ENCODE assay signal across 22 cellular contexts in genomic region chr14:100289916-100290606, GRCh38. TPM values are rescaled to one million over a fixed set of nuclear protein-coding genes. Genes with fewer than 3 reads are reported as not detected.
DNase-seq lines count a peak whose midpoint lies in the region; ATAC-seq, FAIRE-seq and TF ChIP-seq lines count a peak whose summit lies in the region.
"Had no signal": no experiment of that assay in that cellular context is flagged by ENCODE, and none has a peak within 500 bp of the region (broad histone marks: within the 10 kb centered on the region; RNA-seq: fewer than 3 reads in every experiment).

No MANE protein-coding gene starts in this region.

- TF ChIP-seq RAD21 in HepG2 (CRISPR knock-in tag; IDR thresholded peaks at IDR 0.05): no peak

- H3K9me3 ChIP-seq in heart left ventricle (no peaks in the 10 kb centered on the region), HepG2 (ENCODE audit: low read length) (no peaks in the 10 kb centered on the region), testis (no peaks in the 10 kb centered on the region), SJCRH30 (replicated peaks) (no peaks in the 10 kb centered on the region)
- H3K9me3 ChIP-seq: Peyer's patch, right atrium auricular region had no signal

- peak; percentile 24 for DNase-seq in Right ventricle myocardium superior
- no peak for DNase-seq in heart left ventricle
- DNase-seq in HuH-7.5 (ENCODE audit: low spot score): peak; percentile 7
- DNase-seq in HepG2 (ENCODE audit: low spot score): no peak
- DNase-seq in testis: peak; percentile 14
- DNase-seq in activated CD8-positive, alpha-beta memory T cell treated with anti-CD3 and anti-CD28 coated beads, Interleukin-2, amount 10 ng/mL, durations not matched to agents 7 days and 5 days: no peak
- DNase-seq in activated T-helper 1 cell treated with anti-CD3 and anti-CD28 coated beads, Interleukin-12 subunit alpha, Interleukin-12 subunit beta, Interleukin-2, Interleukin-4 antibody, amounts not matched to agents 30 ng/mL and 10 ng/mL and 1 ng/mL, durations not matched to agents 14 hours and 24 hours and 36 hours (ENCODE audit: low spot score): no peak
- no peak for DNase-seq in SJCRH30
- DNase-seq: activated gamma-delta T cell; CD8-positive, alpha-beta T cell; cerebellar nuclear complex; effector memory CD8-positive, alpha-beta T cell; EL; HCEC 1CT; Kasumi-1; NCI-H1436; WERI-Rb-1 had no signal

- no peak for TF ChIP-seq CTCF in heart left ventricle (IDR thresholded peaks at IDR 0.05)
- no peak for TF ChIP-seq CTCF in HepG2 (CRISPR knock-in tag; IDR thresholded peaks at IDR 0.05)
- TF ChIP-seq CTCF in testis (IDR thresholded peaks at IDR 0.05): no peak

- H3K36me3 ChIP-seq in heart left ventricle: peaks cover 0 to 29% (median 13%) of the 10 kb centered on the region in 9 donors
- H3K36me3 ChIP-seq in HepG2 (replicated peaks in 1 of 2; ENCODE audit: control insufficient read depth in 1 of 2, insufficient read depth in 2 of 2, low read length in 2 of 2): no peaks in the 10 kb centered on the region; a peak in 1 of 5 replicates
- no peaks in the 10 kb centered on the region for H3K36me3 ChIP-seq in testis (ENCODE audit: low read depth, missing control alignments)
- peaks cover 16% of the 10 kb centered on the region for H3K36me3 ChIP-seq in SJCRH30

- POLR2A ChIA-PET in HepG2 (lab: Yijun Ruan, JAX): interaction anchor here (0.9 to 1.7 kb wide), 7 partner anchors 12 to 97 kb away, joined by 3 to 8 read pairs (median 6); partner anchors contain the start of gene SLC25A29

- FAIRE-seq in HepG2 (lab: Jason Lieb, UNC): no peak
- FAIRE-seq: keratinocyte had no signal

- in situ Hi-C loops in HepG2 (cut with HindIII; ENCODE audit: extremely low pct_ligation_motif_present, low pct_unique_long_range_greater_than_20kb): no loop called here

- intact Hi-C loops in Right ventricle myocardium superior (cut with DNase I) (loop anchor here (10.0 kb wide), 1 partner anchor 85 kb away; the partner anchor contains the start of gene WDR25), heart left ventricle (cut with DNase I) (loop anchor here in 4 of 10 donors (5.0 kb wide), 1 partner anchor 87 kb away; the partner anchor contains the start of gene WDR25 (in 4 of the 4)), HepG2 (cut with micrococcal nuclease; ENCODE audit: unreplicated experiment) (loop anchor here (2.0 kb wide), 1 partner anchor 15 kb away; no protein-coding TSS in a partner anchor), testis (cut with DNase I; ENCODE audit: low total_unique reads) (no loop called here)
- intact Hi-C loops in activated T-helper 1 cell treated with anti-CD3 and anti-CD28 coated beads, Interleukin-12 subunit alpha, Interleukin-12 subunit beta, Interleukin-2, Interleukin-4 antibody, amounts not matched to agents 30 ng/mL and 10 ng/mL and 1 ng/mL, durations not matched to agents 14 hours and 24 hours and 36 hours (cut with micrococcal nuclease): no loop called here

- H3K4me3 ChIP-seq in heart left ventricle (no peak overlapping the region), HepG2 (replicated peaks in 1 of 3; ENCODE audit: insufficient read depth in 1 of 3, low read depth in 2 of 3, low read length in 3 of 3) (peak overlapping the region in 1 of 3 experiments; percentile 54; a peak in 2 of 6 replicates), testis (no peak overlapping the region), SJCRH30 (no peak overlapping the region)
- H3K4me3 ChIP-seq: hepatocyte, Peyer's patch, right atrium auricular region had no signal

- no peak overlapping the region for H3K4me3 Mint-ChIP-seq in activated CD8-positive, alpha-beta memory T cell treated with anti-CD3 and anti-CD28 coated beads, Interleukin-2, amount 10 ng/mL, durations not matched to agents 7 days and 5 days
- H3K4me3 Mint-ChIP-seq in activated T-helper 1 cell treated with anti-CD3 and anti-CD28 coated beads, Interleukin-12 subunit alpha, Interleukin-12 subunit beta, Interleukin-2, Interleukin-4 antibody, amounts not matched to agents 30 ng/mL and 10 ng/mL and 1 ng/mL, durations not matched to agents 14 hours and 24 hours and 36 hours: no peak overlapping the region
- H3K4me3 Mint-ChIP-seq: CD8-positive, alpha-beta T cell; effector memory CD8-positive, alpha-beta T cell had no signal

- BruUV-seq in HepG2 (replicated peaks; lab: Mats Ljungman, UMichigan): TSS peak; percentile 57

- peak overlapping the region; percentile 61 for H3K4me2 ChIP-seq in HepG2 (ENCODE audit: low read depth, low read length)
- H3K4me2 ChIP-seq: hepatocyte had no signal

- no peaks in the 10 kb centered on the region for H3K9me3 Mint-ChIP-seq in activated CD8-positive, alpha-beta memory T cell treated with anti-CD3 and anti-CD28 coated beads, Interleukin-2, amount 10 ng/mL, durations not matched to agents 7 days and 5 days (ENCODE audit: low read depth)
- H3K9me3 Mint-ChIP-seq in activated T-helper 1 cell treated with anti-CD3 and anti-CD28 coated beads, Interleukin-12 subunit alpha, Interleukin-12 subunit beta, Interleukin-2, Interleukin-4 antibody, amounts not matched to agents 30 ng/mL and 10 ng/mL and 1 ng/mL, durations not matched to agents 14 hours and 24 hours and 36 hours: no peaks in the 10 kb centered on the region
- H3K9me3 Mint-ChIP-seq: CD8-positive, alpha-beta T cell; effector memory CD8-positive, alpha-beta T cell had no signal

- H3K79me2 ChIP-seq in HepG2 (ENCODE audit: insufficient read depth, low read length): no peaks in the 10 kb centered on the region

- ATAC-seq in Right ventricle myocardium superior (ENCODE audit: poor library complexity) (no peak), heart left ventricle (no peak), HepG2 (peak; percentile 2)
- no peak for ATAC-seq in activated CD8-positive, alpha-beta memory T cell treated with anti-CD3 and anti-CD28 coated beads, Interleukin-2, amount 10 ng/mL, durations not matched to agents 7 days and 5 days
- ATAC-seq: CD8-positive, alpha-beta T cell; effector memory CD8-positive, alpha-beta T cell had no signal

- TF ChIP-seq POLR2A in heart left ventricle (IDR thresholded peaks at IDR 0.05): no peak
- TF ChIP-seq POLR2A in HepG2 (IDR thresholded peaks at IDR 0.05; ENCODE audit: insufficient read depth in 1 of 2, low read depth in 2 of 2, low read length in 2 of 2): no peak; a peak in 1 of 4 replicates
- no peak for TF ChIP-seq POLR2A in testis (IDR thresholded peaks at IDR 0.05)

- no peaks in the 10 kb centered on the region for H4K20me1 ChIP-seq in HepG2 (ENCODE audit: insufficient read depth, low read length)

- no peak overlapping the region for H3K27ac Mint-ChIP-seq in activated CD8-positive, alpha-beta memory T cell treated with anti-CD3 and anti-CD28 coated beads, Interleukin-2, amount 10 ng/mL, durations not matched to agents 7 days and 5 days
- H3K27ac Mint-ChIP-seq in activated T-helper 1 cell treated with anti-CD3 and anti-CD28 coated beads, Interleukin-12 subunit alpha, Interleukin-12 subunit beta, Interleukin-2, Interleukin-4 antibody, amounts not matched to agents 30 ng/mL and 10 ng/mL and 1 ng/mL, durations not matched to agents 14 hours and 24 hours and 36 hours: no peak overlapping the region
- H3K27ac Mint-ChIP-seq: CD8-positive, alpha-beta T cell had no signal

- H3K27me3 Mint-ChIP-seq in activated CD8-positive, alpha-beta memory T cell treated with anti-CD3 and anti-CD28 coated beads, Interleukin-2, amount 10 ng/mL, durations not matched to agents 7 days and 5 days: no peaks in the 10 kb centered on the region
- H3K27me3 Mint-ChIP-seq in activated T-helper 1 cell treated with anti-CD3 and anti-CD28 coated beads, Interleukin-12 subunit alpha, Interleukin-12 subunit beta, Interleukin-2, Interleukin-4 antibody, amounts not matched to agents 30 ng/mL and 10 ng/mL and 1 ng/mL, durations not matched to agents 14 hours and 24 hours and 36 hours (ENCODE audit: insufficient read depth): no peaks in the 10 kb centered on the region
- H3K27me3 Mint-ChIP-seq: effector memory CD8-positive, alpha-beta T cell had no signal

- H3K27me3 ChIP-seq in heart left ventricle (no peaks in the 10 kb centered on the region), HepG2 (ENCODE audit: control insufficient read depth in 1 of 2, insufficient read depth in 2 of 2, low read length in 2 of 2) (no peaks in the 10 kb centered on the region), testis (no peaks in the 10 kb centered on the region), SJCRH30 (no peaks in the 10 kb centered on the region)
- H3K27me3 ChIP-seq: hepatocyte, Peyer's patch, right atrium auricular region had no signal

- H3K9ac ChIP-seq in HepG2 (ENCODE audit: insufficient read depth, low read depth, low read length): peak overlapping the region; percentile 60

- peaks cover 0 to 57% (median 14%) of the 10 kb centered on the region in 12 donors for H3K4me1 ChIP-seq in heart left ventricle
- peaks cover 77% of the 10 kb centered on the region for H3K4me1 ChIP-seq in HepG2 (ENCODE audit: insufficient read depth, low read length)
- peaks cover 59% of the 10 kb centered on the region for H3K4me1 ChIP-seq in testis
- H3K4me1 ChIP-seq in SJCRH30: peaks cover 6% of the 10 kb centered on the region; the same call in 1 of the 2 replicates

- no peak overlapping the region for H2AFZ ChIP-seq in HepG2 (ENCODE audit: low read length)
- H2AFZ ChIP-seq: hepatocyte had no signal

- CTCF ChIA-PET in HepG2 (lab: Yijun Ruan, JAX; ENCODE audit: low intra/inter-chr PET ratio, low total read pairs): no interaction called here
- CTCF ChIA-PET in activated CD8-positive, alpha-beta memory T cell treated with anti-CD3 and anti-CD28 coated beads, Interleukin-2, amount 10 ng/mL, durations not matched to agents 7 days and 5 days (lab: Charles Lee): interaction anchor here (1.1 to 1.5 kb wide), 3 partner anchors 13 to 88 kb away, joined by 3 to 6 read pairs (median 3); no protein-coding TSS in a partner anchor

- 59 to 67% (median 64%) methylated on average over 9 of the region's 9 CpGs for WGBS in heart left ventricle, 4 donors
- WGBS in HepG2 (ENCODE audit: low lambda C conversion rate): 57% methylated on average over 5 of the region's 9 CpGs
- 77 to 78% methylated on average over 5 to 9 of the region's 9 CpGs for WGBS in testis, 2 donors

- H3K27ac ChIP-seq in heart left ventricle: no peak overlapping the region
- H3K27ac ChIP-seq in HepG2 (ENCODE audit: extremely low read length, insufficient read depth, low read length): peak overlapping the region; percentile 86
- H3K27ac ChIP-seq in testis: peak overlapping the region; percentile 46 to 59
- no peak overlapping the region for H3K27ac ChIP-seq in SJCRH30
- H3K27ac ChIP-seq: hepatocyte, Peyer's patch, right atrium auricular region, WERI-Rb-1 had no signal

- no peaks in the 10 kb centered on the region for H3K36me3 Mint-ChIP-seq in activated CD8-positive, alpha-beta memory T cell treated with anti-CD3 and anti-CD28 coated beads, Interleukin-2, amount 10 ng/mL, durations not matched to agents 7 days and 5 days
- H3K36me3 Mint-ChIP-seq in activated T-helper 1 cell treated with anti-CD3 and anti-CD28 coated beads, Interleukin-12 subunit alpha, Interleukin-12 subunit beta, Interleukin-2, Interleukin-4 antibody, amounts not matched to agents 30 ng/mL and 10 ng/mL and 1 ng/mL, durations not matched to agents 14 hours and 24 hours and 36 hours (ENCODE audit: low read depth): no peaks in the 10 kb centered on the region

- TF ChIP-seq EP300 in HepG2 (IDR thresholded peaks at IDR 0.05; ENCODE audit: low read depth in 2 of 2, low read length in 2 of 2): no peak
- TF ChIP-seq EP300 in HepG2 (CRISPR knock-in tag; IDR thresholded peaks at IDR 0.05; ENCODE audit: borderline replicate concordance): no peak

- peaks cover 4% of the 10 kb centered on the region for H3K4me1 Mint-ChIP-seq in activated CD8-positive, alpha-beta memory T cell treated with anti-CD3 and anti-CD28 coated beads, Interleukin-2, amount 10 ng/mL, durations not matched to agents 7 days and 5 days
- H3K4me1 Mint-ChIP-seq in activated T-helper 1 cell treated with anti-CD3 and anti-CD28 coated beads, Interleukin-12 subunit alpha, Interleukin-12 subunit beta, Interleukin-2, Interleukin-4 antibody, amounts not matched to agents 30 ng/mL and 10 ng/mL and 1 ng/mL, durations not matched to agents 14 hours and 24 hours and 36 hours (ENCODE audit: low read depth): peaks cover 4% of the 10 kb centered on the region

RNA-seq across cellular contexts. Expression of gene SLC25A29, which starts 16.2 kb away (rescaled TPM):
- total RNA-seq in Right ventricle myocardium superior (17.6 TPM), heart left ventricle (10 to 100 TPM; 10.2 to 34.2 (median 20.1) TPM), HepG2 (2016; rRNA removed; fragmentation: Illumina TruSeq; extraction: Trizol) (9.6 and 17.2 TPM in 2 replicates), testis (100 to 1,000 TPM; 185 to 322 TPM)
- polyA plus RNA-seq in heart left ventricle (10 to 100 TPM; 23.9 to 26.3 TPM), HepG2 (2011; rRNA removed) (12.2 and 16.1 TPM in 2 replicates), testis (ENCODE audit: insufficient read depth, low read depth, low replicate concordance) (72.3 TPM)
- 2.4 and 2.6 TPM in 2 replicates for total RNA-seq in HepG2 (2016; cell fraction: cytosol; rRNA removed; fragmentation: Illumina TruSeq; extraction: Trizol; ENCODE audit: low read depth)
- 9.5 and 17.7 TPM in 2 replicates for total RNA-seq in HepG2 (2016; cell fraction: insoluble cytoplasmic fraction; rRNA removed; fragmentation: Illumina TruSeq; extraction: Trizol)
- total RNA-seq in HepG2 (2016; cell fraction: membrane; rRNA removed; fragmentation: Illumina TruSeq; extraction: Trizol): 6.9 and 7.4 TPM in 2 replicates
- total RNA-seq in HepG2 (2016; cell fraction: nucleus; rRNA removed; fragmentation: Illumina TruSeq; extraction: Trizol): 15.9 and 18.2 TPM in 2 replicates
- 6.9 and 11.5 TPM in 2 replicates for polyA plus RNA-seq in HepG2 (2011; cell fraction: cytosol; rRNA removed)
- 98.4 and 122 TPM in 2 replicates for polyA plus RNA-seq in HepG2 (2011; cell fraction: nucleus; rRNA removed)
- polyA plus RNA-seq in HepG2 (2012): 6.9 and 8.5 TPM in 2 replicates
- polyA plus RNA-seq in HepG2 (2016; cell fraction: cytosol; fragmentation: Illumina TruSeq; extraction: Trizol; ENCODE audit: low read depth): 1.4 and 1.6 TPM in 2 replicates
- 8.9 and 9.4 TPM in 2 replicates for polyA plus RNA-seq in HepG2 (2016; cell fraction: insoluble cytoplasmic fraction; fragmentation: Illumina TruSeq; extraction: Trizol; ENCODE audit: low read depth)
- polyA plus RNA-seq in HepG2 (2016; cell fraction: membrane; fragmentation: Illumina TruSeq; extraction: Trizol; ENCODE audit: low read depth): 3.8 and 4.2 TPM in 2 replicates
- polyA plus RNA-seq in HepG2 (2016; cell fraction: nucleus; fragmentation: Illumina TruSeq; extraction: Trizol; ENCODE audit: insufficient read depth, low read depth): 47.1 and 52.2 TPM in 2 replicates
- polyA minus RNA-seq in HepG2 (2011; rRNA and poly(A)+ RNA removed; ENCODE audit: low replicate concordance): 9.4 and 18.9 TPM in 2 replicates
- 4.6 and 8.4 TPM in 2 replicates for polyA minus RNA-seq in HepG2 (2011; cell fraction: cytosol; rRNA and poly(A)+ RNA removed)
- polyA minus RNA-seq in HepG2 (2011; cell fraction: nucleus; rRNA and poly(A)+ RNA removed): 9.1 and 11.2 TPM in 2 replicates
- total RNA-seq in activated CD8-positive, alpha-beta memory T cell treated with anti-CD3 and anti-CD28 coated beads, Interleukin-2, amount 10 ng/mL, durations not matched to agents 7 days and 5 days: 10 to 100 TPM; 15.9 to 21.6 TPM
- 15.9 and 19.1 TPM in 2 replicates for total RNA-seq in activated T-helper 1 cell treated with anti-CD3 and anti-CD28 coated beads, Interleukin-12 subunit alpha, Interleukin-12 subunit beta, Interleukin-2, Interleukin-4 antibody, amounts not matched to agents 30 ng/mL and 10 ng/mL and 1 ng/mL, durations not matched to agents 14 hours and 24 hours and 36 hours
- total RNA-seq in SJCRH30 (2014; rRNA removed; shearing (Covaris generic)): 55.2 and 57.1 TPM in 2 replicates

RNA-seq across cellular contexts. Expression of gene SLC25A47, which starts 33.1 kb away (rescaled TPM):
- total RNA-seq in Right ventricle myocardium superior (not detected), heart left ventricle (not detected), HepG2 (2016; rRNA removed; fragmentation: Illumina TruSeq; extraction: Trizol) (0.87 and 1.0 TPM in 2 replicates), testis (under 1 TPM; 0.37 to 0.87 TPM)
- polyA plus RNA-seq in heart left ventricle (not detected), HepG2 (2011; rRNA removed) (1.7 and 7.6 TPM in 2 replicates), testis (ENCODE audit: insufficient read depth, low read depth, low replicate concordance) (0.78 TPM)
- 0.71 and 1.5 TPM in 2 replicates for total RNA-seq in HepG2 (2016; cell fraction: cytosol; rRNA removed; fragmentation: Illumina TruSeq; extraction: Trizol; ENCODE audit: low read depth)
- 0.88 and 0.95 TPM in 2 replicates for total RNA-seq in HepG2 (2016; cell fraction: insoluble cytoplasmic fraction; rRNA removed; fragmentation: Illumina TruSeq; extraction: Trizol)
- 0.53 and 1.1 TPM in 2 replicates for total RNA-seq in HepG2 (2016; cell fraction: membrane; rRNA removed; fragmentation: Illumina TruSeq; extraction: Trizol)
- total RNA-seq in HepG2 (2016; cell fraction: nucleus; rRNA removed; fragmentation: Illumina TruSeq; extraction: Trizol): 0.47 and 0.65 TPM in 2 replicates
- 3.2 and 4.5 TPM in 2 replicates for polyA plus RNA-seq in HepG2 (2011; cell fraction: cytosol; rRNA removed)
- polyA plus RNA-seq in HepG2 (2011; cell fraction: nucleus; rRNA removed): 4.2 and 9.5 TPM in 2 replicates
- 6.6 and 11.5 TPM in 2 replicates for polyA plus RNA-seq in HepG2 (2012)
- polyA plus RNA-seq in HepG2 (2016; cell fraction: cytosol; fragmentation: Illumina TruSeq; extraction: Trizol; ENCODE audit: low read depth): 0.17 and 0.24 TPM in 2 replicates
- polyA plus RNA-seq in HepG2 (2016; cell fraction: insoluble cytoplasmic fraction; fragmentation: Illumina TruSeq; extraction: Trizol; ENCODE audit: low read depth): 0.51 and 0.54 TPM in 2 replicates
- polyA plus RNA-seq in HepG2 (2016; cell fraction: membrane; fragmentation: Illumina TruSeq; extraction: Trizol; ENCODE audit: low read depth): 0.41 and 0.42 TPM in 2 replicates
- polyA plus RNA-seq in HepG2 (2016; cell fraction: nucleus; fragmentation: Illumina TruSeq; extraction: Trizol; ENCODE audit: insufficient read depth, low read depth): 0.53 and 0.61 TPM in 2 replicates
- 4.3 TPM in 1 of 2 replicates, not detected in the other for polyA minus RNA-seq in HepG2 (2011; rRNA and poly(A)+ RNA removed; ENCODE audit: low replicate concordance)
- 2.3 and 3.1 TPM in 2 replicates for polyA minus RNA-seq in HepG2 (2011; cell fraction: cytosol; rRNA and poly(A)+ RNA removed)
- 0.52 and 1.5 TPM in 2 replicates for polyA minus RNA-seq in HepG2 (2011; cell fraction: nucleus; rRNA and poly(A)+ RNA removed)
- total RNA-seq in activated CD8-positive, alpha-beta memory T cell treated with anti-CD3 and anti-CD28 coated beads, Interleukin-2, amount 10 ng/mL, durations not matched to agents 7 days and 5 days: not detected
- not detected in 2 replicates for total RNA-seq in activated T-helper 1 cell treated with anti-CD3 and anti-CD28 coated beads, Interleukin-12 subunit alpha, Interleukin-12 subunit beta, Interleukin-2, Interleukin-4 antibody, amounts not matched to agents 30 ng/mL and 10 ng/mL and 1 ng/mL, durations not matched to agents 14 hours and 24 hours and 36 hours
- total RNA-seq in SJCRH30 (2014; rRNA removed; shearing (Covaris generic)): 0.08 TPM in 1 of 2 replicates, not detected in the other
- total RNA-seq: CD8-positive, alpha-beta T cell; right atrium auricular region had no signal
- polyA plus RNA-seq: fibroblast of lung, keratinocyte had no signal

RNA-seq across cellular contexts. Expression of gene YY1, which starts 51.1 kb away (rescaled TPM):
- total RNA-seq in Right ventricle myocardium superior: 48.1 TPM
- total RNA-seq in heart left ventricle: 10 to 100 TPM; 32.2 to 59.7 (median 46.0) TPM
- 10 to 100 TPM; 18.4 to 24.1 TPM for polyA plus RNA-seq in heart left ventricle
- 62.8 and 68.1 TPM in 2 replicates for total RNA-seq in HepG2 (2016; rRNA removed; fragmentation: Illumina TruSeq; extraction: Trizol)
- total RNA-seq in HepG2 (2016; cell fraction: cytosol; rRNA removed; fragmentation: Illumina TruSeq; extraction: Trizol; ENCODE audit: low read depth): 18.9 and 19.0 TPM in 2 replicates
- 58.6 and 68.6 TPM in 2 replicates for total RNA-seq in HepG2 (2016; cell fraction: insoluble cytoplasmic fraction; rRNA removed; fragmentation: Illumina TruSeq; extraction: Trizol)
- total RNA-seq in HepG2 (2016; cell fraction: membrane; rRNA removed; fragmentation: Illumina TruSeq; extraction: Trizol): 65.4 and 80.0 TPM in 2 replicates
- total RNA-seq in HepG2 (2016; cell fraction: nucleus; rRNA removed; fragmentation: Illumina TruSeq; extraction: Trizol): 38.0 and 40.7 TPM in 2 replicates
- 23.9 and 29.4 TPM in 2 replicates for polyA plus RNA-seq in HepG2 (2011; rRNA removed)
- 13.8 and 18.5 TPM in 2 replicates for polyA plus RNA-seq in HepG2 (2011; cell fraction: cytosol; rRNA removed)
- 23.8 and 24.4 TPM in 2 replicates for polyA plus RNA-seq in HepG2 (2011; cell fraction: nucleus; rRNA removed)
- 43.4 and 54.0 TPM in 2 replicates for polyA plus RNA-seq in HepG2 (2012)
- polyA plus RNA-seq in HepG2 (2016; cell fraction: cytosol; fragmentation: Illumina TruSeq; extraction: Trizol; ENCODE audit: low read depth): 29.1 and 32.3 TPM in 2 replicates
- 93.6 and 111 TPM in 2 replicates for polyA plus RNA-seq in HepG2 (2016; cell fraction: insoluble cytoplasmic fraction; fragmentation: Illumina TruSeq; extraction: Trizol; ENCODE audit: low read depth)
- 65.2 and 73.0 TPM in 2 replicates for polyA plus RNA-seq in HepG2 (2016; cell fraction: membrane; fragmentation: Illumina TruSeq; extraction: Trizol; ENCODE audit: low read depth)
- 82.8 and 91.4 TPM in 2 replicates for polyA plus RNA-seq in HepG2 (2016; cell fraction: nucleus; fragmentation: Illumina TruSeq; extraction: Trizol; ENCODE audit: insufficient read depth, low read depth)
- 24.4 and 42.6 TPM in 2 replicates for polyA minus RNA-seq in HepG2 (2011; rRNA and poly(A)+ RNA removed; ENCODE audit: low replicate concordance)
- polyA minus RNA-seq in HepG2 (2011; cell fraction: cytosol; rRNA and poly(A)+ RNA removed): 17.8 and 23.1 TPM in 2 replicates
- polyA minus RNA-seq in HepG2 (2011; cell fraction: nucleus; rRNA and poly(A)+ RNA removed): 36.4 and 41.8 TPM in 2 replicates
- total RNA-seq in testis: 10 to 100 TPM; 58.1 to 68.2 TPM
- 74.2 TPM for polyA plus RNA-seq in testis (ENCODE audit: insufficient read depth, low read depth, low replicate concordance)
- total RNA-seq in activated CD8-positive, alpha-beta memory T cell treated with anti-CD3 and anti-CD28 coated beads, Interleukin-2, amount 10 ng/mL, durations not matched to agents 7 days and 5 days: 100 to 1,000 TPM in 1 of 2 experiments, 10 to 100 TPM in 1; 85.3 to 116 TPM
- 109 and 110 TPM in 2 replicates for total RNA-seq in activated T-helper 1 cell treated with anti-CD3 and anti-CD28 coated beads, Interleukin-12 subunit alpha, Interleukin-12 subunit beta, Interleukin-2, Interleukin-4 antibody, amounts not matched to agents 30 ng/mL and 10 ng/mL and 1 ng/mL, durations not matched to agents 14 hours and 24 hours and 36 hours
- 58.6 and 60.9 TPM in 2 replicates for total RNA-seq in SJCRH30 (2014; rRNA removed; shearing (Covaris generic))

Comparison
In these comparisons a context has a peak if more than half of its experiments do, and no peak if none do; other contexts are left out.
1. DNase-seq: peak in Right ventricle myocardium superior (single experiment), HuH-7.5 (single experiment) and testis (single experiment); none in heart left ventricle (0 of 5), HepG2 (single experiment), activated CD8-positive, alpha-beta memory T cell treated with anti-CD3 and anti-CD28 coated beads, Interleukin-2, amount 10 ng/mL, durations not matched to agents 7 days and 5 days (single experiment), activated T-helper 1 cell treated with anti-CD3 and anti-CD28 coated beads, Interleukin-12 subunit alpha, Interleukin-12 subunit beta, Interleukin-2, Interleukin-4 antibody, amounts not matched to agents 30 ng/mL and 10 ng/mL and 1 ng/mL, durations not matched to agents 14 hours and 24 hours and 36 hours (single experiment) and SJCRH30 (0 of 2).
2. H3K27ac ChIP-seq: peak in HepG2 (single experiment) and testis (2 of 2); none in heart left ventricle (0 of 12) and SJCRH30 (single experiment).
3. intact Hi-C loops: an anchor here in Right ventricle myocardium superior (10.0 kb wide) and HepG2 (2.0 kb wide); none called in testis and activated T-helper 1 cell treated with anti-CD3 and anti-CD28 coated beads, Interleukin-12 subunit alpha, Interleukin-12 subunit beta, Interleukin-2, Interleukin-4 antibody, amounts not matched to agents 30 ng/mL and 10 ng/mL and 1 ng/mL, durations not matched to agents 14 hours and 24 hours and 36 hours.